32 cellular contexts compared by ENCODE assay signal in genomic region chr1:214022229-214022791, GRCh38. TPM values are rescaled to one million over a fixed set of nuclear protein-coding genes. Genes with fewer than 3 reads are reported as not detected.
DNase-seq lines count a peak whose midpoint lies in the region; ATAC-seq and TF ChIP-seq lines count a peak whose summit lies in the region.
"Had no signal": no experiment of that assay in that cellular context is flagged by ENCODE, and none has a peak within 500 bp of the region (broad histone marks: within the 10 kb centered on the region; RNA-seq: fewer than 3 reads in every experiment).

No MANE protein-coding gene starts in this region.

- H3K27me3 Mint-ChIP-seq in mesothelial cell of epicardium (ENCODE audit: low read depth) (peaks cover 22% of the 10 kb centered on the region), HFFc6 (ENCODE audit: insufficient read depth) (peaks cover 3% of the 10 kb centered on the region)

- peak overlapping the region in 6 of 10 donors; percentile 1 to 52 (median 27) for H3K27ac ChIP-seq in heart right ventricle
- H3K27ac ChIP-seq: body of pancreas, esophagus muscularis mucosa, Peyer's patch, SJCRH30, suprapubic skin, VCaP had no signal

- H3K27me3 ChIP-seq in heart right ventricle: no peaks in the 10 kb centered on the region
- H3K27me3 ChIP-seq: body of pancreas, esophagus muscularis mucosa, Peyer's patch, SJCRH30, suprapubic skin had no signal

- no peak overlapping the region for H3K4me3 ChIP-seq in heart right ventricle
- H3K4me3 ChIP-seq: body of pancreas, esophagus muscularis mucosa, GM12878, Peyer's patch, SJCRH30, smooth muscle cell, suprapubic skin had no signal

- H3K36me3 Mint-ChIP-seq in mesothelial cell of epicardium: no peaks in the 10 kb centered on the region
- no peaks in the 10 kb centered on the region for H3K36me3 Mint-ChIP-seq in HFFc6 (ENCODE audit: low read depth)
- H3K36me3 Mint-ChIP-seq: CD4-positive, alpha-beta memory T cell had no signal

- H3K4me1 Mint-ChIP-seq in mesothelial cell of epicardium (peaks cover 2% of the 10 kb centered on the region), HFFc6 (ENCODE audit: low read depth) (no peaks in the 10 kb centered on the region)
- H3K4me1 Mint-ChIP-seq: activated T-helper 17 cell treated with anti-CD3 and anti-CD28 coated beads, Interleukin-2, amount 50 U/mL, for 72 hours had no signal

- 35 to 56% methylated on average over 5 of the region's 5 CpGs for WGBS in heart right ventricle, 2 donors

- DNase-seq in heart right ventricle (no peak), Right ventricle myocardium superior (no peak), NCI-H2081 treated with DMSO at 0.1 percent for 48 hours (lab: John Stamatoyannopoulos, UW) (peak; percentile 39), dermis microvascular lymphatic vessel endothelial cell (ENCODE audit: low read depth in 2 of 2) (peak; percentile 26 to 78), mesothelial cell of epicardium (ENCODE audit: low spot score in 2 of 2, unreplicated experiment in 2 of 2) (no peak), HFFc6 (no peak)
- DNase-seq: activated CD4-positive, alpha-beta T cell treated with anti-CD3 and anti-CD28 coated beads for 4 hours; activated naive CD4-positive, alpha-beta T cell treated with anti-CD3 and anti-CD28 coated beads, Interleukin-2, amount 50 U/mL, for 16 hours; AML-193; body of pancreas; CD4-positive, alpha-beta memory T cell; cerebellar nuclear complex; dermis blood vessel endothelial cell; DMS 273 treated with DMSO at 0.1 percent for 48 hours; foreskin fibroblast; GOT3; kidney glomerular epithelial cell; NCI-H1048; NCI-H524; Peyer's patch; SJCRH30; stimulated activated naive CD4-positive, alpha-beta T cell; T1000 had no signal

- ATAC-seq in heart right ventricle: no peak
- ATAC-seq in Right ventricle myocardium superior (ENCODE audit: poor library complexity): no peak
- ATAC-seq in HG03565 (IDR thresholded peaks at IDR 0.05; ENCODE audit: unreplicated experiment): no peak
- ATAC-seq: activated T-helper 17 cell treated with anti-CD3 and anti-CD28 coated beads, Interleukin-2, amount 50 U/mL, for 72 hours; body of pancreas; GM12878 had no signal

- intact Hi-C loops in heart right ventricle (cut with DNase I) (no loop called here), Right ventricle myocardium superior (cut with DNase I) (no loop called here)

- H3K9me3 Mint-ChIP-seq in mesothelial cell of epicardium (no peaks in the 10 kb centered on the region), HFFc6 (peaks cover 2% of the 10 kb centered on the region; the same call in 1 of the 2 replicates)
- H3K9me3 Mint-ChIP-seq: activated T-helper 17 cell treated with anti-CD3 and anti-CD28 coated beads, Interleukin-2, amount 50 U/mL, for 72 hours; nephron had no signal

- TF ChIP-seq CTCF in heart right ventricle (IDR thresholded peaks at IDR 0.05) (no peak), mesothelial cell of epicardium (IDR thresholded peaks at IDR 0.05; ENCODE audit: unreplicated experiment) (no peak), HFFc6 (IDR thresholded peaks at IDR 0.05) (no peak)

- H3K4me3 Mint-ChIP-seq in mesothelial cell of epicardium: no peak overlapping the region
- H3K4me3 Mint-ChIP-seq in HFFc6: no peak overlapping the region
- H3K4me3 Mint-ChIP-seq: activated T-helper 17 cell treated with anti-CD3 and anti-CD28 coated beads, Interleukin-2, amount 50 U/mL, for 72 hours; CD4-positive, alpha-beta memory T cell; nephron had no signal

- no peaks in the 10 kb centered on the region for H3K9me3 ChIP-seq in heart right ventricle
- H3K9me3 ChIP-seq: body of pancreas, esophagus muscularis mucosa, Peyer's patch, SJCRH30, suprapubic skin had no signal

- H3K27ac Mint-ChIP-seq in mesothelial cell of epicardium (no peak overlapping the region), HFFc6 (no peak overlapping the region)
- H3K27ac Mint-ChIP-seq: activated T-helper 17 cell treated with anti-CD3 and anti-CD28 coated beads, Interleukin-2, amount 50 U/mL, for 72 hours; CD4-positive, alpha-beta memory T cell; nephron had no signal

- H3K4me1 ChIP-seq in heart right ventricle: peaks cover 0 to 47% (median 6%) of the 10 kb centered on the region in 9 donors
- H3K4me1 ChIP-seq: esophagus muscularis mucosa, Peyer's patch, suprapubic skin had no signal

- H3K36me3 ChIP-seq in heart right ventricle: no peaks in the 10 kb centered on the region
- H3K36me3 ChIP-seq: esophagus muscularis mucosa, Peyer's patch, suprapubic skin had no signal

RNA-seq across cellular contexts. Expression of gene PROX1, which starts 34.5 kb away (rescaled TPM):
- total RNA-seq in heart right ventricle (100 to 1,000 TPM in 8 of 10 donors, 10 to 100 TPM in 2; 52.6 to 132 (median 116) TPM), Right ventricle myocardium superior (85.2 TPM), dermis microvascular lymphatic vessel endothelial cell (56.4 and 112 TPM in 2 replicates), mesothelial cell of epicardium (0.58 to 1.4 TPM (median 1.4 TPM) in 3 replicates)
- polyA plus RNA-seq in heart right ventricle: 10 to 100 TPM in 1 of 2 donors, 1 to 10 TPM in 1; 2.5 to 10.2 TPM
- under 1 TPM; 0.14 to 0.96 (median 0.31) TPM for total RNA-seq in HFFc6 (2021; fragmentation: NEBNext Ultra II Directional; extraction: Animal tissue kit (Norgen Biotek cat#: 25700))
- total RNA-seq: A673; CD4-positive, alpha-beta memory T cell had no signal
- polyA plus RNA-seq: CD4-positive, alpha-beta memory T cell had no signal

Comparison
In these comparisons a context has a peak if more than half of its experiments do, and no peak if none do; other contexts are left out.
1. DNase-seq: peak in NCI-H2081 treated with DMSO at 0.1 percent for 48 hours (single experiment) and dermis microvascular lymphatic vessel endothelial cell (2 of 2); none in heart right ventricle (0 of 2), Right ventricle myocardium superior (single experiment), mesothelial cell of epicardium (0 of 2) and HFFc6 (single experiment).
2. RNA of gene PROX1, which starts 34.5 kb away (total RNA-seq): 52.6 to 132 TPM in heart right ventricle, 85.2 TPM in Right ventricle myocardium superior (single experiment) and 56.4 to 112 TPM in dermis microvascular lymphatic vessel endothelial cell; 0.58 to 1.4 TPM in mesothelial cell of epicardium and 0.14 to 0.96 TPM in HFFc6; every median in the first group is over 10 times any median in the second.